22 cellular contexts compared by ENCODE assay signal in genomic region chr1:36345353-36345752, GRCh38.
"Had no signal": no experiment of that assay in that cellular context is flagged by ENCODE, and none has a peak within 500 bp of the region (broad histone marks: within the 10 kb centered on the region; RNA-seq: fewer than 3 reads in every experiment).

No MANE protein-coding gene starts in this region.

- H3K9ac ChIP-seq: parathyroid adenoma had no signal

- H3K27me3 Mint-ChIP-seq: effector memory CD8-positive, alpha-beta T cell; progenitor cell of endocrine pancreas; stimulated activated naive B cell treated with anti-CD40 and anti-IgM and Interleukin-4, amounts not matched to agents 10 μg/mL and 1 μg/mL and 100 μg/mL, for 72 hours; stimulated activated naive CD8-positive, alpha-beta T cell treated with anti-CD3 and anti-CD28 coated beads, Interleukin-15, Interleukin-2, amounts not matched to agents 100 ng/mL and 50 ng/mL, for 24 hours had no signal

- ATAC-seq: effector memory CD8-positive, alpha-beta T cell; left ventricle myocardium superior; lower lobe of right lung; natural killer cell; sciatic nerve; stimulated activated naive B cell treated with anti-CD40 and anti-IgM and Interleukin-4, amounts not matched to agents 10 μg/mL and 1 μg/mL and 100 μg/mL, for 72 hours had no signal

- H3K9me3 ChIP-seq: esophagus squamous epithelium, lower lobe of right lung, right atrium auricular region, thoracic aorta, tibial nerve, upper lobe of left lung had no signal

- H2AFZ ChIP-seq: parathyroid adenoma had no signal

- H3K9me3 Mint-ChIP-seq: effector memory CD8-positive, alpha-beta T cell; natural killer cell; stimulated activated naive B cell treated with anti-CD40 and anti-IgM and Interleukin-4, amounts not matched to agents 10 μg/mL and 1 μg/mL and 100 μg/mL, for 72 hours; stimulated activated naive CD8-positive, alpha-beta T cell treated with anti-CD3 and anti-CD28 coated beads, Interleukin-15, Interleukin-2, amounts not matched to agents 100 ng/mL and 50 ng/mL, for 24 hours had no signal

- H3K4me3 ChIP-seq: coronary artery, esophagus squamous epithelium, lower lobe of right lung, right atrium auricular region, thoracic aorta, tibial nerve, upper lobe of left lung had no signal

- H3K27me3 ChIP-seq: esophagus squamous epithelium, right atrium auricular region, tibial nerve, upper lobe of left lung had no signal

- H3K79me2 ChIP-seq: parathyroid adenoma had no signal

- DNase-seq: effector memory CD8-positive, alpha-beta T cell; erythroblast; esophagus squamous epithelium; foreskin melanocyte; head of caudate nucleus; left ventricle myocardium superior; lower lobe of right lung; natural killer cell; stimulated activated CD4-positive, alpha-beta T cell treated with anti-CD3 and anti-CD28 coated beads, Interleukin-4, amount 100 ng/mL, for 4 hours; stimulated activated naive B cell treated with anti-CD40 and anti-IgM and Interleukin-4, amounts not matched to agents 10 μg/mL and 1 μg/mL and 100 μg/mL, for 72 hours; upper lobe of left lung had no signal

- H3K27ac ChIP-seq: coronary artery, esophagus squamous epithelium, lower lobe of right lung, parathyroid adenoma, right atrium auricular region, tibial nerve, upper lobe of left lung had no signal

- FAIRE-seq: endometrium, keratinocyte, urothelium cell line had no signal

- H3K4me3 Mint-ChIP-seq: effector memory CD8-positive, alpha-beta T cell; natural killer cell; stimulated activated naive B cell treated with anti-CD40 and anti-IgM and Interleukin-4, amounts not matched to agents 10 μg/mL and 1 μg/mL and 100 μg/mL, for 72 hours; stimulated activated naive CD8-positive, alpha-beta T cell treated with anti-CD3 and anti-CD28 coated beads, Interleukin-15, Interleukin-2, amounts not matched to agents 100 ng/mL and 50 ng/mL, for 24 hours had no signal

- H3K27ac Mint-ChIP-seq: progenitor cell of endocrine pancreas; stimulated activated naive B cell treated with anti-CD40 and anti-IgM and Interleukin-4, amounts not matched to agents 10 μg/mL and 1 μg/mL and 100 μg/mL, for 72 hours; stimulated activated naive CD8-positive, alpha-beta T cell treated with anti-CD3 and anti-CD28 coated beads, Interleukin-15, Interleukin-2, amounts not matched to agents 100 ng/mL and 50 ng/mL, for 24 hours had no signal

- H3K4me1 ChIP-seq: parathyroid adenoma had no signal
